Comparison of ENCODE assay signal across 8 cellular contexts in genomic region chr14:81220767-81221578, GRCh38. TPM values are rescaled to one million over a fixed set of nuclear protein-coding genes. Genes with fewer than 3 reads are reported as not detected.
A peak's percentile ranks its signal among the peaks of the same experiment; 100 is the strongest.
DNase-seq lines count a peak whose midpoint lies in the region; TF ChIP-seq lines count a peak whose summit lies in the region.

TSS of gene GTF2A1 (minus strand) at chr14:81220959. CDS start at chr14:81220518, 441 bp downstream.

- H3K36me3 ChIP-seq in neuron (ENCODE audit: insufficient read depth, low read length), result peaks cover 7% of the 10 kb centered on the region
- H3K36me3 ChIP-seq in subcutaneous abdominal adipose tissue (ENCODE audit: control insufficient read depth in 5 of 5, insufficient read depth in 5 of 5, low read length in 5 of 5), result peaks cover 0 to 4% (median 2%) of the 10 kb centered on the region in 5 donors

- H3K4me3 ChIP-seq in neuron (ENCODE audit: low read length), result peak within 1 kb of the TSS; percentile 97
- H3K4me3 ChIP-seq in subcutaneous abdominal adipose tissue (ENCODE audit: low read depth in 1 of 5, low read length in 5 of 5), result peak within 1 kb of the TSS; percentile 83 to 97 (median 96)

- POLR2A ChIA-PET in HEK293T (lab: Yijun Ruan, JAX), result interaction anchor here (0.7 to 2.2 kb wide), 23 partner anchors 10 to 313 kb away, joined by 3 to 9 read pairs (median 4); partner anchors contain the start of genes CEP128 and SEL1L

- peak; percentile 85 for DNase-seq in GF-D8 (lab: John Stamatoyannopoulos, UW)
- DNase-seq in HEK293T (ENCODE audit: extremely low spot score), result peak; percentile 92
- peak; percentile 98 for DNase-seq in MV-4-11 (lab: John Stamatoyannopoulos, UW)
- peak; percentile 94 for DNase-seq in SK-MEL-5 (ENCODE audit: low read depth, low spot score)
- DNase-seq in activated naive CD4-positive, alpha-beta T cell treated with Interleukin-2 at 50 U/mL for 16 hours, result peak; percentile 93
- peak; percentile 97 for DNase-seq in foreskin melanocyte

- H3K27me3 ChIP-seq in neuron (ENCODE audit: insufficient read depth, low read length) (no peaks in the 10 kb centered on the region), subcutaneous abdominal adipose tissue (ENCODE audit: control insufficient read depth in 5 of 5, insufficient read depth in 4 of 5, low read length in 5 of 5) (no peaks in the 10 kb centered on the region)

- CTCF ChIA-PET in HEK293T (lab: Yijun Ruan, JAX), result no interaction called here

- H3K4me1 ChIP-seq in neuron (ENCODE audit: insufficient read depth, low read length) (peaks cover 25% of the 10 kb centered on the region), subcutaneous abdominal adipose tissue (ENCODE audit: control insufficient read depth in 5 of 5, insufficient read depth in 5 of 5, low read length in 5 of 5) (peaks cover 3 to 27% (median 23%) of the 10 kb centered on the region in 5 donors)

- in situ Hi-C loops in SK-MEL-5 (cut with HindIII; ENCODE audit: low pct_unique_long_range_greater_than_20kb, low sequenced_read_pairs), result no loop called here

- H3K27ac ChIP-seq in subcutaneous abdominal adipose tissue (ENCODE audit: low read depth, low read length), result peak within 1 kb of the TSS; percentile 97

- H3K9me3 ChIP-seq in neuron (ENCODE audit: low read length) (no peaks in the 10 kb centered on the region), subcutaneous abdominal adipose tissue (ENCODE audit: control insufficient read depth in 5 of 5, low read length in 5 of 5) (no peaks in the 10 kb centered on the region)

- H2AFZ ChIP-seq in neuron (ENCODE audit: low read depth, low read length), result peak within 1 kb of the TSS; percentile 75

- peak within 1 kb of the TSS; percentile 95 to 98 (median 97) for H3K9ac ChIP-seq in subcutaneous abdominal adipose tissue (ENCODE audit: low read length in 5 of 5)

TF ChIP-seq in HEK293T, 16 proteins besides CTCF, POLR2A, EP300 and RAD21:
- TF ChIP-seq TARDBP (IDR thresholded peaks at IDR 0.05), result no peak
- no peak for TF ChIP-seq HDGF (IDR thresholded peaks at IDR 0.05; ENCODE audit: borderline replicate concordance)
- TF ChIP-seq ARNT (IDR thresholded peaks at IDR 0.05), result no peak
- TF ChIP-seq ELF4 (IDR thresholded peaks at IDR 0.05), result peak; percentile 96
- no peak for TF ChIP-seq SP1 (IDR thresholded peaks at IDR 0.05)
- peak; percentile 38; the same call in 1 of the 2 replicates for TF ChIP-seq FOXM1 (IDR thresholded peaks at IDR 0.05; ENCODE audit: borderline replicate concordance)
- no peak for TF ChIP-seq BHLHE40 (IDR thresholded peaks at IDR 0.05; ENCODE audit: borderline replicate concordance)
- TF ChIP-seq FOXA1 (IDR thresholded peaks at IDR 0.05), result no peak
- 0 out of 2 replicates have a peak, but pooled peaks have one; percentile 34 for TF ChIP-seq NFRKB (IDR thresholded peaks at IDR 0.05)
- TF ChIP-seq PKNOX1 (IDR thresholded peaks at IDR 0.05), result no peak
- peak; percentile 97 for TF ChIP-seq L3MBTL2 (conservative IDR thresholded peaks at IDR 0.05)

RNA-seq across cellular contexts. Expression of gene GTF2A1, which starts in this region (rescaled TPM):
- 32.0 and 35.2 TPM in 2 replicates for total RNA-seq in SK-MEL-5 (2014; rRNA removed; shearing (Covaris generic))
- 18.5 and 25.1 TPM in 2 replicates for polyA plus RNA-seq in SK-MEL-5 (2015; cell fraction: cytosol; rRNA removed)
- polyA plus RNA-seq in SK-MEL-5 (2015; cell fraction: nucleus; rRNA removed), result 9.3 and 9.6 TPM in 2 replicates

Comparison
In these comparisons a context has a peak if more than half of its experiments do, and no peak if none do; other contexts are left out.
1. Peak in every context shown above with its lines: DNase-seq, H3K4me3 ChIP-seq and H3K27ac ChIP-seq.